ENCODE assay signal across 12 cellular contexts in the genomic region with DNA sequence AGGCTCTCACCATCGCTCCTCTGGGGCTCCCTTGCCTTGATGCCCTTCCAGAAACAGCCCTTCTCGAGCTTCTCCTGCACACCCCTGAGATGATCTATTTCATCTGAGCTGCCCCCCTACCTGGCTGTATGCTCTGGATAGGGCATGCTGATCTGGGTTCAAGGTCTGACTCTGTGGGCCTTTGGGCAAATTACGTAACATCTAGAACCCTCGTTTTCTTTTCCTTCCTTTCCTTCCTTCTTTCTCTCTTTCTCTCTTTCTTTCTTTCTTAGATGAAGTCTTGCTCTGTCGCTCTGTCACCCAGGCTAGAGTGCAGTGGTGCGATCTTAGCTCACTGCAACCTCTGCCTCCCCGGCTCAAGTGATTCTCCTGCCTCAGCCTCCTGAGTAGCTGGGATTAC. TPM values are rescaled to one million over a fixed set of nuclear protein-coding genes. Genes with fewer than 3 reads are reported as not detected.
A peak's percentile ranks its signal among the peaks of the same experiment; 100 is the strongest.
DNase-seq lines count a peak whose midpoint lies in the region; ATAC-seq, FAIRE-seq and TF ChIP-seq lines count a peak whose summit lies in the region.
"Had no signal": no experiment of that assay in that cellular context is flagged by ENCODE, and none has a peak within 500 bp of the region (broad histone marks: within the 10 kb centered on the region; RNA-seq: fewer than 3 reads in every experiment).

No MANE protein-coding gene starts in this region.

- peaks cover 5% of the 10 kb centered on the region for H3K36me3 Mint-ChIP-seq in activated naive CD4-positive, alpha-beta T cell treated with anti-CD3 and anti-CD28 coated beads for 36 hours (ENCODE audit: low read depth)
- H3K36me3 Mint-ChIP-seq in activated B cell treated with CpG ODN at 0.5 μM for 24 hours (ENCODE audit: low read depth) = no peaks in the 10 kb centered on the region
- H3K36me3 Mint-ChIP-seq: mesothelial cell of epicardium had no signal

- no peak for ATAC-seq in activated B cell treated with CpG ODN at 0.5 μM for 24 hours (ENCODE audit: low read depth)
- ATAC-seq in HG03175 (IDR thresholded peaks at IDR 0.05; ENCODE audit: unreplicated experiment) = no peak

- H3K9me3 ChIP-seq in esophagus squamous epithelium (no peaks in the 10 kb centered on the region), thymus (ENCODE audit: control insufficient read depth) (no peaks in the 10 kb centered on the region), small intestine (ENCODE audit: control insufficient read depth, low read depth) (no peaks in the 10 kb centered on the region)

- peaks cover 0 to 89% (median 0%) of the 10 kb centered on the region in 3 donors for H3K36me3 ChIP-seq in esophagus squamous epithelium
- H3K36me3 ChIP-seq in thymus (ENCODE audit: control insufficient read depth, insufficient read depth) = no peaks in the 10 kb centered on the region
- H3K36me3 ChIP-seq in small intestine (ENCODE audit: control insufficient read depth in 2 of 2, insufficient read depth in 2 of 2, low read length in 2 of 2) = no peaks in the 10 kb centered on the region

- peak overlapping the region; percentile 94 for H3K27ac Mint-ChIP-seq in activated naive CD4-positive, alpha-beta T cell treated with anti-CD3 and anti-CD28 coated beads for 36 hours
- peak overlapping the region; percentile 72 for H3K27ac Mint-ChIP-seq in activated B cell treated with CpG ODN at 0.5 μM for 24 hours
- H3K27ac Mint-ChIP-seq: mesothelial cell of epicardium had no signal

- CTCF ChIA-PET in activated naive CD4-positive, alpha-beta T cell treated with anti-CD3 and anti-CD28 coated beads for 36 hours (lab: Charles Lee) = interaction anchor here (1.2 to 8.0 kb wide), 4 partner anchors 41 to 118 kb away, joined by 3 to 112 read pairs (median 4); no protein-coding TSS in a partner anchor
- CTCF ChIA-PET in activated B cell treated with CpG ODN at 0.5 μM for 24 hours (lab: Charles Lee) = interaction anchor here (0.6 to 2.7 kb wide), 2 partner anchors 26 to 51 kb away, joined by 3 to 16 read pairs; no protein-coding TSS in a partner anchor

- TF ChIP-seq POLR2A in esophagus squamous epithelium (IDR thresholded peaks at IDR 0.05) = no peak

- peaks cover 14 to 79% (median 28%) of the 10 kb centered on the region in 3 donors for H3K4me1 ChIP-seq in esophagus squamous epithelium
- peaks cover 13% of the 10 kb centered on the region for H3K4me1 ChIP-seq in thymus (ENCODE audit: control insufficient read depth, insufficient read depth, low read length)
- no peaks in the 10 kb centered on the region for H3K4me1 ChIP-seq in small intestine (ENCODE audit: control insufficient read depth in 2 of 2, insufficient read depth in 1 of 2, low read depth in 1 of 2, low read length in 1 of 2)

- TF ChIP-seq CTCF in activated B cell treated with CpG ODN at 0.5 μM for 24 hours (IDR thresholded peaks at IDR 0.05) (no peak), esophagus squamous epithelium (IDR thresholded peaks at IDR 0.05) (no peak)

- no peaks in the 10 kb centered on the region for H3K9me3 Mint-ChIP-seq in activated naive CD4-positive, alpha-beta T cell treated with anti-CD3 and anti-CD28 coated beads for 36 hours
- H3K9me3 Mint-ChIP-seq in activated B cell treated with CpG ODN at 0.5 μM for 24 hours = no peaks in the 10 kb centered on the region
- H3K9me3 Mint-ChIP-seq: mesothelial cell of epicardium had no signal

- FAIRE-seq in small intestine (lab: Jason Lieb, UNC) = no peak

- H3K4me3 ChIP-seq in esophagus squamous epithelium = no peak overlapping the region
- H3K4me3 ChIP-seq in thymus (ENCODE audit: low read length) = no peak overlapping the region
- H3K4me3 ChIP-seq in small intestine (ENCODE audit: low read depth in 1 of 2, low read length in 2 of 2) = no peak overlapping the region
- H3K4me3 ChIP-seq: SK-N-MC had no signal

- WGBS in esophagus squamous epithelium, 2 donors = 64 to 73% methylated on average over 7 of the region's 7 CpGs
- WGBS in thymus = 93% methylated on average over 7 of the region's 7 CpGs
- 72 to 76% (median 73%) methylated on average over 7 of the region's 7 CpGs for WGBS in small intestine, 3 donors

- no peak for DNase-seq in activated naive CD4-positive, alpha-beta T cell treated with anti-CD3 and anti-CD28 coated beads for 36 hours
- no peak for DNase-seq in activated naive CD4-positive, alpha-beta T cell treated with Interleukin-2 at 50 U/mL for 16 hours
- no peak for DNase-seq in activated B cell treated with CpG ODN at 0.5 μM for 24 hours
- no peak for DNase-seq in esophagus squamous epithelium (lab: John Stamatoyannopoulos, UW)
- no peak for DNase-seq in NCI-H1048 (lab: John Stamatoyannopoulos, UW)
- no peak for DNase-seq in small intestine
- DNase-seq: DMS79, NCI-H2171 had no signal

- POLR2A ChIA-PET in activated B cell treated with CpG ODN at 0.5 μM for 24 hours (lab: Charles Lee) = interaction anchor here (0.8 to 1.9 kb wide), 6 partner anchors 15 to 83 kb away, joined by 3 to 11 read pairs (median 8); no protein-coding TSS in a partner anchor

- intact Hi-C loops in activated naive CD4-positive, alpha-beta T cell treated with anti-CD3 and anti-CD28 coated beads for 36 hours (cut with micrococcal nuclease) = loop anchor here (2.0 kb wide), 3 partner anchors 64 to 124 kb away; a partner anchor contains a TSS
- intact Hi-C loops in activated B cell treated with CpG ODN at 0.5 μM for 24 hours (cut with micrococcal nuclease) = loop anchor here (2.0 to 5.0 kb wide), 3 partner anchors 36 to 52 kb away; a partner anchor contains a TSS
- intact Hi-C loops in esophagus squamous epithelium (cut with DNase I) = no loop called here

- H3K27me3 ChIP-seq in esophagus squamous epithelium (no peaks in the 10 kb centered on the region), thymus (ENCODE audit: control insufficient read depth, insufficient read depth) (no peaks in the 10 kb centered on the region), small intestine (ENCODE audit: control insufficient read depth in 2 of 2, insufficient read depth in 2 of 2, low read length in 2 of 2) (no peaks in the 10 kb centered on the region)

- peaks cover 66% of the 10 kb centered on the region for H3K4me1 Mint-ChIP-seq in activated naive CD4-positive, alpha-beta T cell treated with anti-CD3 and anti-CD28 coated beads for 36 hours (ENCODE audit: low read depth)
- H3K4me1 Mint-ChIP-seq in activated B cell treated with CpG ODN at 0.5 μM for 24 hours = peaks cover 56% of the 10 kb centered on the region

- H3K4me3 Mint-ChIP-seq in activated naive CD4-positive, alpha-beta T cell treated with anti-CD3 and anti-CD28 coated beads for 36 hours = peak overlapping the region; percentile 43
- peak overlapping the region; percentile 41 for H3K4me3 Mint-ChIP-seq in activated B cell treated with CpG ODN at 0.5 μM for 24 hours
- H3K4me3 Mint-ChIP-seq: mesothelial cell of epicardium had no signal

- H3K27me3 Mint-ChIP-seq in activated naive CD4-positive, alpha-beta T cell treated with anti-CD3 and anti-CD28 coated beads for 36 hours (ENCODE audit: low read depth) = no peaks in the 10 kb centered on the region
- no peaks in the 10 kb centered on the region for H3K27me3 Mint-ChIP-seq in activated B cell treated with CpG ODN at 0.5 μM for 24 hours

- H3K27ac ChIP-seq in esophagus squamous epithelium (peak overlapping the region; percentile 17 to 74 (median 45)), thymus (ENCODE audit: low read depth) (peak overlapping the region; percentile 64), small intestine (ENCODE audit: low read depth in 1 of 2, low read length in 1 of 2) (no peak overlapping the region)
- H3K27ac ChIP-seq: SK-N-MC had no signal

RNA-seq across cellular contexts. Expression of a gene that starts 20.3 kb away (rescaled TPM):
- 1 to 10 TPM; 4.7 to 5.9 TPM for total RNA-seq in activated naive CD4-positive, alpha-beta T cell treated with anti-CD3 and anti-CD28 coated beads for 36 hours
- total RNA-seq in activated B cell treated with CpG ODN at 0.5 μM for 24 hours (0.18 TPM in 1 of 2 replicates, not detected in the other), esophagus squamous epithelium (100 to 1,000 TPM in 1 of 4 donors, 10 to 100 TPM in 3; 34.6 to 104 (median 71.1) TPM)
- polyA plus RNA-seq in thymus (24.8 TPM), small intestine (1 to 10 TPM in 1 of 3 donors, not detected in 2; 3.0 TPM)
- total RNA-seq: mesothelial cell of epicardium had no signal

RNA-seq across cellular contexts. Expression of a gene that starts 37.9 kb away (rescaled TPM):
- 1 to 10 TPM; 8.8 to 9.2 TPM for total RNA-seq in activated naive CD4-positive, alpha-beta T cell treated with anti-CD3 and anti-CD28 coated beads for 36 hours
- total RNA-seq in activated B cell treated with CpG ODN at 0.5 μM for 24 hours (17.2 and 18.0 TPM in 2 replicates), esophagus squamous epithelium (100 to 1,000 TPM in 1 of 4 donors, 10 to 100 TPM in 3; 27.1 to 154 (median 73.0) TPM)
- polyA plus RNA-seq in thymus (161 TPM), small intestine (100 to 1,000 TPM in 1 of 3 donors, 10 to 100 TPM in 2; 19.2 to 282 (median 36.7) TPM)

Comparison
In these comparisons a context has a peak if more than half of its experiments do, and no peak if none do; other contexts are left out.
1. H3K27ac ChIP-seq: peak in esophagus squamous epithelium (4 of 4) and thymus (single experiment); none in small intestine (0 of 2).
2. RNA of a gene that starts 20.3 kb away (total RNA-seq): 34.6 to 104 TPM in esophagus squamous epithelium; 4.7 to 5.9 TPM in activated naive CD4-positive, alpha-beta T cell treated with anti-CD3 and anti-CD28 coated beads for 36 hours and 0.18 TPM in activated B cell treated with CpG ODN at 0.5 μM for 24 hours; every median in the first group is over 4 times any median in the second.